ENCODE assay signal across 1 cellular context in the genomic region with DNA sequence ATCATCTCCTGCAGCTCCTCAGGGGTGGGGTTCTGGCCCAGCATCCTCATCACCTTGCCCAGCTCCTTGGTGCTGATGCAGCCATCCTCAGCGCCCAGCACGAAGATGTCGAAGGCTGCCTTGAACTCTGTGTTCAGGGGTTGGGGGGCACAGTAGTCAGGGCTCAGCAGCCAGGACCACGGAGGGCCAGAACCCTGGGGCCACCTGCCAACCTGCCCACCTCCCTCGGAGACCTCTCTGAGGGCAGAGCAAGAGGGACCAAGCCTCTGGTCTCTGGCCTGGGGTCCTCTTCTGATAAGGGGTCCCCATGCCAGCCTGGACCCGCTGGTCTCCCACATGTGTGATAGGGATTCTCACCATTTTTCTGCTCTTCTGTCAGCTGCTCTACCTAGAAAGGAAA.
TF ChIP-seq lines count a peak whose summit lies in the region.

No MANE protein-coding gene starts in this region.

TF ChIP-seq in HepG2, 621 proteins besides CTCF, POLR2A, EP300 and RAD21:
- TF ChIP-seq THAP11 (CRISPR knock-in tag; IDR thresholded peaks at IDR 0.05) (no peak), ATAD3A (CRISPR knock-in tag; IDR thresholded peaks at IDR 0.05) (no peak), SP1 (IDR thresholded peaks at IDR 0.05) (no peak), SP1 (CRISPR knock-in tag; IDR thresholded peaks at IDR 0.05) (0 out of 2 replicates have a peak, but pooled peaks have one; percentile 9), IRX3 (CRISPR knock-in tag; IDR thresholded peaks at IDR 0.05; ENCODE audit: borderline replicate concordance, low read depth) (no peak), ZBTB7A (CRISPR knock-in tag; IDR thresholded peaks at IDR 0.05) (0 out of 2 replicates have a peak, but pooled peaks have one; percentile 13), SIN3A (IDR thresholded peaks at IDR 0.05; ENCODE audit: borderline replicate concordance, low read depth, low read length) (no peak), ZNF883 (CRISPR knock-in tag; IDR thresholded peaks at IDR 0.05; ENCODE audit: not compliant biosample characterization) (no peak), ZNF382 (CRISPR knock-in tag; IDR thresholded peaks at IDR 0.05; ENCODE audit: borderline replicate concordance) (no peak), NFIB (CRISPR knock-in tag; IDR thresholded peaks at IDR 0.05; ENCODE audit: borderline replicate concordance) (no peak), NR3C1 (CRISPR knock-in tag; IDR thresholded peaks at IDR 0.05) (no peak), KDM5B (CRISPR knock-in tag; IDR thresholded peaks at IDR 0.05; ENCODE audit: borderline replicate concordance) (peak; percentile 36; the same call in 1 of the 2 replicates), ZNF124 (CRISPR knock-in tag; IDR thresholded peaks at IDR 0.05) (no peak), ZNF703 (CRISPR knock-in tag; IDR thresholded peaks at IDR 0.05; ENCODE audit: borderline replicate concordance) (no peak), NFRKB (IDR thresholded peaks at IDR 0.05) (no peak)
- TF ChIP-seq, protein P1, sequence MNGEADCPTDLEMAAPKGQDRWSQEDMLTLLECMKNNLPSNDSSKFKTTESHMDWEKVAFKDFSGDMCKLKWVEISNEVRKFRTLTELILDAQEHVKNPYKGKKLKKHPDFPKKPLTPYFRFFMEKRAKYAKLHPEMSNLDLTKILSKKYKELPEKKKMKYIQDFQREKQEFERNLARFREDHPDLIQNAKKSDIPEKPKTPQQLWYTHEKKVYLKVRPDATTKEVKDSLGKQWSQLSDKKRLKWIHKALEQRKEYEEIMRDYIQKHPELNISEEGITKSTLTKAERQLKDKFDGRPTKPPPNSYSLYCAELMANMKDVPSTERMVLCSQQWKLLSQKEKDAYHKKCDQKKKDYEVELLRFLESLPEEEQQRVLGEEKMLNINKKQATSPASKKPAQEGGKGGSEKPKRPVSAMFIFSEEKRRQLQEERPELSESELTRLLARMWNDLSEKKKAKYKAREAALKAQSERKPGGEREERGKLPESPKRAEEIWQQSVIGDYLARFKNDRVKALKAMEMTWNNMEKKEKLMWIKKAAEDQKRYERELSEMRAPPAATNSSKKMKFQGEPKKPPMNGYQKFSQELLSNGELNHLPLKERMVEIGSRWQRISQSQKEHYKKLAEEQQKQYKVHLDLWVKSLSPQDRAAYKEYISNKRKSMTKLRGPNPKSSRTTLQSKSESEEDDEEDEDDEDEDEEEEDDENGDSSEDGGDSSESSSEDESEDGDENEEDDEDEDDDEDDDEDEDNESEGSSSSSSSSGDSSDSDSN (CRISPR knock-in tag; IDR thresholded peaks at IDR 0.05): no peak
- TF ChIP-seq, protein P2, sequence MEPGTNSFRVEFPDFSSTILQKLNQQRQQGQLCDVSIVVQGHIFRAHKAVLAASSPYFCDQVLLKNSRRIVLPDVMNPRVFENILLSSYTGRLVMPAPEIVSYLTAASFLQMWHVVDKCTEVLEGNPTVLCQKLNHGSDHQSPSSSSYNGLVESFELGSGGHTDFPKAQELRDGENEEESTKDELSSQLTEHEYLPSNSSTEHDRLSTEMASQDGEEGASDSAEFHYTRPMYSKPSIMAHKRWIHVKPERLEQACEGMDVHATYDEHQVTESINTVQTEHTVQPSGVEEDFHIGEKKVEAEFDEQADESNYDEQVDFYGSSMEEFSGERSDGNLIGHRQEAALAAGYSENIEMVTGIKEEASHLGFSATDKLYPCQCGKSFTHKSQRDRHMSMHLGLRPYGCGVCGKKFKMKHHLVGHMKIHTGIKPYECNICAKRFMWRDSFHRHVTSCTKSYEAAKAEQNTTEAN (CRISPR knock-in tag; conservative IDR thresholded peaks at IDR 0.05): no peak
- TF ChIP-seq, protein P3, sequence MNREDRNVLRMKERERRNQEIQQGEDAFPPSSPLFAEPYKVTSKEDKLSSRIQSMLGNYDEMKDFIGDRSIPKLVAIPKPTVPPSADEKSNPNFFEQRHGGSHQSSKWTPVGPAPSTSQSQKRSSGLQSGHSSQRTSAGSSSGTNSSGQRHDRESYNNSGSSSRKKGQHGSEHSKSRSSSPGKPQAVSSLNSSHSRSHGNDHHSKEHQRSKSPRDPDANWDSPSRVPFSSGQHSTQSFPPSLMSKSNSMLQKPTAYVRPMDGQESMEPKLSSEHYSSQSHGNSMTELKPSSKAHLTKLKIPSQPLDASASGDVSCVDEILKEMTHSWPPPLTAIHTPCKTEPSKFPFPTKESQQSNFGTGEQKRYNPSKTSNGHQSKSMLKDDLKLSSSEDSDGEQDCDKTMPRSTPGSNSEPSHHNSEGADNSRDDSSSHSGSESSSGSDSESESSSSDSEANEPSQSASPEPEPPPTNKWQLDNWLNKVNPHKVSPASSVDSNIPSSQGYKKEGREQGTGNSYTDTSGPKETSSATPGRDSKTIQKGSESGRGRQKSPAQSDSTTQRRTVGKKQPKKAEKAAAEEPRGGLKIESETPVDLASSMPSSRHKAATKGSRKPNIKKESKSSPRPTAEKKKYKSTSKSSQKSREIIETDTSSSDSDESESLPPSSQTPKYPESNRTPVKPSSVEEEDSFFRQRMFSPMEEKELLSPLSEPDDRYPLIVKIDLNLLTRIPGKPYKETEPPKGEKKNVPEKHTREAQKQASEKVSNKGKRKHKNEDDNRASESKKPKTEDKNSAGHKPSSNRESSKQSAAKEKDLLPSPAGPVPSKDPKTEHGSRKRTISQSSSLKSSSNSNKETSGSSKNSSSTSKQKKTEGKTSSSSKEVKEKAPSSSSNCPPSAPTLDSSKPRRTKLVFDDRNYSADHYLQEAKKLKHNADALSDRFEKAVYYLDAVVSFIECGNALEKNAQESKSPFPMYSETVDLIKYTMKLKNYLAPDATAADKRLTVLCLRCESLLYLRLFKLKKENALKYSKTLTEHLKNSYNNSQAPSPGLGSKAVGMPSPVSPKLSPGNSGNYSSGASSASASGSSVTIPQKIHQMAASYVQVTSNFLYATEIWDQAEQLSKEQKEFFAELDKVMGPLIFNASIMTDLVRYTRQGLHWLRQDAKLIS (CRISPR knock-in tag; IDR thresholded peaks at IDR 0.05): no peak
- TF ChIP-seq, protein P4, sequence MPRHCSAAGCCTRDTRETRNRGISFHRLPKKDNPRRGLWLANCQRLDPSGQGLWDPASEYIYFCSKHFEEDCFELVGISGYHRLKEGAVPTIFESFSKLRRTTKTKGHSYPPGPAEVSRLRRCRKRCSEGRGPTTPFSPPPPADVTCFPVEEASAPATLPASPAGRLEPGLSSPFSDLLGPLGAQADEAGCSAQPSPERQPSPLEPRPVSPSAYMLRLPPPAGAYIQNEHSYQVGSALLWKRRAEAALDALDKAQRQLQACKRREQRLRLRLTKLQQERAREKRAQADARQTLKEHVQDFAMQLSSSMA (CRISPR knock-in tag; IDR thresholded peaks at IDR 0.05): no peak
- TF ChIP-seq, protein P5, sequence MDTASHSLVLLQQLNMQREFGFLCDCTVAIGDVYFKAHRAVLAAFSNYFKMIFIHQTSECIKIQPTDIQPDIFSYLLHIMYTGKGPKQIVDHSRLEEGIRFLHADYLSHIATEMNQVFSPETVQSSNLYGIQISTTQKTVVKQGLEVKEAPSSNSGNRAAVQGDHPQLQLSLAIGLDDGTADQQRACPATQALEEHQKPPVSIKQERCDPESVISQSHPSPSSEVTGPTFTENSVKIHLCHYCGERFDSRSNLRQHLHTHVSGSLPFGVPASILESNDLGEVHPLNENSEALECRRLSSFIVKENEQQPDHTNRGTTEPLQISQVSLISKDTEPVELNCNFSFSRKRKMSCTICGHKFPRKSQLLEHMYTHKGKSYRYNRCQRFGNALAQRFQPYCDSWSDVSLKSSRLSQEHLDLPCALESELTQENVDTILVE (CRISPR knock-in tag; IDR thresholded peaks at IDR 0.05): no peak
